ENCODE assay signal across 8 cellular contexts in the genomic region with DNA sequence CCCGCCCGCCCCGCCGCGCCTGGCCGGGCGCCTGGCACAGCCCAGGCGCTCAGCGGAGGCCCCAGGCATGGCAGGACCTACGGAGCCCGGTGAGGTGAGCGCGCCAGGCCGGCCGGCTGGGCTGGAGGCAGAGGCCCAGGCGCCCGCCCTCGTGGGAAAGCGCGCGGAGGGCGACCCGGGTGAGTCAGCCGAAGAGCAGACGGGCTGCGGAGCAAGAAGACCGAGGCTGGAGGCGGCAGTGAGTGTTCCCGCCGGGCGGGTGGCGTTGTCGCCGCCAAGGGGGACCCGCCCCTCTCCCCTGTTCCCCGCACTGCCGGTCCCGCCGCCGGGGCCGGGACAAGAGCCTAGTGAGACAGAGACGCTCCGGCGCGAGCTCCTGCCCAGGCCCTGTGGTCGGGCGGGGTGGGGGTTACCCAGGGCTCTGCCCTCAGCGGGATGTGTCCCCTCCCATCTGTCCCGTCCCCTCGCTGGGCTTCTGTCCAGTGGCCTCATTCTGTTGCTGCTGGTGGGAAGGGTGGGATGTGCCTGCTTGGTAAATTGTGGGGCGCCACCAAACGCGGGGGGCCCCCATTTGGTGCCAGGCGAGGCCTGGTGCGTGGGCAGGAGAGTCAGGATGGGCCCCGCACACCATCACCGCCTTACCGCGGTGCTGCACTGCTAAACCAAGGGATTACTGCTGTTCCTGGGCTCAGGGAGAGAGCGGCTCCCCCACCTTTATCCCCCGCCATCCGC. TPM values are rescaled to one million over a fixed set of nuclear protein-coding genes. Genes with fewer than 3 reads are reported as not detected.
DNase-seq lines count a peak whose midpoint lies in the region; ATAC-seq and TF ChIP-seq lines count a peak whose summit lies in the region.

No MANE protein-coding gene starts in this region.

- H3K36me3 Mint-ChIP-seq in naive B cell, result no peaks in the 10 kb centered on the region

- H3K27me3 Mint-ChIP-seq in naive B cell, result peaks cover 13 to 60% (median 49%) of the 10 kb centered on the region in 3 donors

- H3K4me3 ChIP-seq in esophagus squamous epithelium (peak overlapping the region; percentile 1 to 60 (median 34)), stomach (peak overlapping the region; percentile 30 to 41 (median 33))

- no peak overlapping the region for H3K27ac Mint-ChIP-seq in naive B cell

- H3K9me3 ChIP-seq in esophagus squamous epithelium (no peaks in the 10 kb centered on the region), stomach (no peaks in the 10 kb centered on the region)

- H3K27ac ChIP-seq in esophagus squamous epithelium (peak overlapping the region in 3 of 4 donors; percentile 65 to 82 (median 69)), stomach (peak overlapping the region; percentile 16 to 85 (median 71))

- TF ChIP-seq EP300 in stomach (IDR thresholded peaks at IDR 0.05), result no peak

- H3K4me1 Mint-ChIP-seq in naive B cell, result peaks cover 13 to 25% (median 15%) of the 10 kb centered on the region in 3 donors

- intact Hi-C loops in esophagus squamous epithelium (cut with DNase I) (no loop called here), stomach (cut with DNase I; ENCODE audit: low total_unique reads) (loop anchor here (10.0 kb wide), 1 partner anchor 296 kb away; no protein-coding TSS in a partner anchor)

- H3K4me3 Mint-ChIP-seq in naive B cell, result peak overlapping the region in 7 of 8 donors; percentile 38 to 69 (median 56)

- H3K36me3 ChIP-seq in esophagus squamous epithelium (no peaks in the 10 kb centered on the region), stomach (no peaks in the 10 kb centered on the region)

- TF ChIP-seq POLR2A in esophagus squamous epithelium (IDR thresholded peaks at IDR 0.05) (no peak), stomach (IDR thresholded peaks at IDR 0.05) (no peak)

- H3K27me3 ChIP-seq in esophagus squamous epithelium, result peaks cover 0 to 45% (median 0%) of the 10 kb centered on the region in 4 donors
- H3K27me3 ChIP-seq in stomach, result peaks cover 0 to 50% (median 27%) of the 10 kb centered on the region in 3 donors

- ATAC-seq in naive B cell (ENCODE audit: low read depth in 2 of 2) (peak; percentile 49 to 56), GM19452 (IDR thresholded peaks at IDR 0.05; ENCODE audit: unreplicated experiment) (no peak), HG03460 (IDR thresholded peaks at IDR 0.05; ENCODE audit: unreplicated experiment) (no peak)

- H3K9me3 Mint-ChIP-seq in naive B cell, result no peaks in the 10 kb centered on the region

- peak; percentile 88 for DNase-seq in HK-2 (ENCODE audit: unreplicated experiment)
- DNase-seq in activated CD4-positive, alpha-beta T cell treated with anti-CD3 and anti-CD28 coated beads, Interleukin-2, amount 50 U/mL, for 1 hour, result peak; percentile 27
- no peak for DNase-seq in esophagus squamous epithelium (lab: John Stamatoyannopoulos, UW)
- DNase-seq in naive B cell, result no peak
- peak; percentile 68 for DNase-seq in stomach
- no peak for DNase-seq in RKO (ENCODE audit: low spot score)

- peak in 1 of 6 experiments; percentile 21 for TF ChIP-seq CTCF in esophagus squamous epithelium (IDR thresholded peaks at IDR 0.05)
- no peak for TF ChIP-seq CTCF in stomach (IDR thresholded peaks at IDR 0.05)

- H3K4me1 ChIP-seq in esophagus squamous epithelium (peaks cover 25 to 47% (median 31%) of the 10 kb centered on the region in 3 donors), stomach (peaks cover 22 to 43% (median 34%) of the 10 kb centered on the region in 4 donors)

- WGBS in esophagus squamous epithelium, 2 donors, result 12% methylated on average over 6 of the region's 62 CpGs; no CpG with 5 or more reads in 1 of the 2 donors
- 1 to 8% (median 5%) methylated on average over 45 to 62 of the region's 62 CpGs for WGBS in stomach, 5 donors

RNA-seq across cellular contexts. Expression of a gene that starts 17.0 kb away (rescaled TPM):
- total RNA-seq in esophagus squamous epithelium (not detected), stomach (not detected)
- polyA plus RNA-seq in naive B cell (ENCODE audit: low read depth in 6 of 6) (not detected), stomach (not detected)

RNA-seq across cellular contexts. Expression of a gene that starts 20.1 kb away (rescaled TPM):
- 10 to 100 TPM in 1 of 4 donors, 1 to 10 TPM in 3; 2.6 to 11.3 (median 4.5) TPM for total RNA-seq in esophagus squamous epithelium
- 1 to 10 TPM in 1 of 6 donors, under 1 TPM in 4, not detected in 1; 0.49 to 1.9 (median 0.65) TPM for polyA plus RNA-seq in naive B cell (ENCODE audit: low read depth in 6 of 6)
- total RNA-seq in stomach, result 10 to 100 TPM in 2 of 5 donors, 1 to 10 TPM in 3; 3.6 to 25.1 (median 8.1) TPM
- 1 to 10 TPM; 2.4 to 3.0 (median 2.7) TPM for polyA plus RNA-seq in stomach

RNA-seq across cellular contexts. Expression of a gene that starts 54.5 kb away (rescaled TPM):
- total RNA-seq in esophagus squamous epithelium, result 10 to 100 TPM; 34.5 to 57.2 (median 43.2) TPM
- polyA plus RNA-seq in naive B cell (ENCODE audit: low read depth in 6 of 6), result 10 to 100 TPM; 35.7 to 44.5 (median 38.8) TPM
- 10 to 100 TPM; 24.0 to 74.7 (median 64.3) TPM for total RNA-seq in stomach
- polyA plus RNA-seq in stomach, result 10 to 100 TPM; 18.9 to 43.2 (median 32.4) TPM

Comparison
In these comparisons a context has a peak if more than half of its experiments do, and no peak if none do; other contexts are left out.
1. DNase-seq: peak in HK-2 (single experiment), activated CD4-positive, alpha-beta T cell treated with anti-CD3 and anti-CD28 coated beads, Interleukin-2, amount 50 U/mL, for 1 hour (single experiment) and stomach (single experiment); none in esophagus squamous epithelium (single experiment), naive B cell (single experiment) and RKO (single experiment).
2. ATAC-seq: peak in naive B cell (2 of 2); none in GM19452 (single experiment) and HG03460 (single experiment).